Comparison of ENCODE assay signal across 2 cellular contexts in genomic region chr16:66548868-66549267, GRCh38.
TF ChIP-seq lines count a peak whose summit lies in the region.

No MANE protein-coding gene starts in this region.

TF ChIP-seq in endothelial cell of umbilical vein, 7 proteins besides CTCF, POLR2A, EP300 and RAD21:
- no peak for TF ChIP-seq POLR2AphosphoS5 (IDR thresholded peaks at IDR 0.05; ENCODE audit: insufficient read depth, low read depth, low read length)
- no peak for TF ChIP-seq MYC (IDR thresholded peaks at IDR 0.05; ENCODE audit: low read depth, low read length)
- no peak for TF ChIP-seq FOS (IDR thresholded peaks at IDR 0.05; ENCODE audit: borderline replicate concordance, insufficient read depth, low read length)
- TF ChIP-seq EZH2 (IDR thresholded peaks at IDR 0.05; ENCODE audit: borderline replicate concordance, low read depth, low read length, severe bottlenecking): no peak
- no peak for TF ChIP-seq JUN (IDR thresholded peaks at IDR 0.05; ENCODE audit: borderline replicate concordance, insufficient read depth, insufficient read length, low read depth)
- no peak for TF ChIP-seq GATA2 (IDR thresholded peaks at IDR 0.05; ENCODE audit: insufficient read depth, insufficient read length, low read depth, low read length)
- TF ChIP-seq MAX (IDR thresholded peaks at IDR 0.05; ENCODE audit: insufficient read depth, insufficient read length): no peak

TF ChIP-seq in HEK293T, 16 proteins besides CTCF, POLR2A, EP300 and RAD21:
- no peak for TF ChIP-seq LEF1 (IDR thresholded peaks at IDR 0.05; ENCODE audit: borderline replicate concordance)
- no peak for TF ChIP-seq FOXA1 (IDR thresholded peaks at IDR 0.05)
- no peak for TF ChIP-seq FOXM1 (IDR thresholded peaks at IDR 0.05; ENCODE audit: borderline replicate concordance)
- TF ChIP-seq BHLHE40 (IDR thresholded peaks at IDR 0.05; ENCODE audit: borderline replicate concordance): no peak
